ENCODE assay signal across 21 cellular contexts in genomic region chr1:5425304-5425703, GRCh38.
"Had no signal": no experiment of that assay in that cellular context is flagged by ENCODE, and none has a peak within 500 bp of the region (broad histone marks: within the 10 kb centered on the region; RNA-seq: fewer than 3 reads in every experiment).

No MANE protein-coding gene starts in this region.

- H3K9me3 ChIP-seq: body of pancreas, heart right ventricle, lower lobe of right lung, upper lobe of right lung had no signal

- H3K27ac ChIP-seq: body of pancreas, heart right ventricle, lower lobe of right lung, parathyroid adenoma, upper lobe of right lung had no signal

- H3K4me3 ChIP-seq: body of pancreas, heart right ventricle, lower lobe of right lung, upper lobe of right lung had no signal

- H3K36me3 Mint-ChIP-seq: activated CD4-positive, alpha-beta memory T cell treated with anti-CD3 and anti-CD28 coated beads for 36 hours had no signal

- ATAC-seq: activated naive CD8-positive, alpha-beta T cell treated with anti-CD3 and anti-CD28 coated beads, Interleukin-2, amount 50 U/mL, for 24 hours; activated T-cell treated with anti-CD3 and anti-CD28 coated beads, Interleukin-2, amount 50 U/mL, for 72 hours; body of pancreas; heart right ventricle; left lobe of liver; lower lobe of right lung; naive thymus-derived CD4-positive, alpha-beta T cell; stimulated activated naive CD8-positive, alpha-beta T cell treated with anti-CD3 and anti-CD28 coated beads, Interleukin-15, Interleukin-2, amounts not matched to agents 100 U/mL and 50 U/mL, for 24 hours; upper lobe of right lung had no signal

- H3K36me3 ChIP-seq: heart right ventricle, lower lobe of right lung, upper lobe of right lung had no signal

- H3K27ac Mint-ChIP-seq: activated CD4-positive, alpha-beta memory T cell treated with anti-CD3 and anti-CD28 coated beads for 36 hours; activated naive CD8-positive, alpha-beta T cell treated with anti-CD3 and anti-CD28 coated beads, Interleukin-2, amount 50 U/mL, for 24 hours; activated T-cell treated with anti-CD3 and anti-CD28 coated beads, Interleukin-2, amount 50 U/mL, for 72 hours had no signal

- H2AFZ ChIP-seq: parathyroid adenoma had no signal

- H3K9me3 Mint-ChIP-seq: activated CD4-positive, alpha-beta memory T cell treated with anti-CD3 and anti-CD28 coated beads for 36 hours; activated naive CD8-positive, alpha-beta T cell treated with anti-CD3 and anti-CD28 coated beads, Interleukin-2, amount 50 U/mL, for 24 hours; activated T-cell treated with anti-CD3 and anti-CD28 coated beads, Interleukin-2, amount 50 U/mL, for 72 hours; naive thymus-derived CD4-positive, alpha-beta T cell had no signal

- H3K4me3 Mint-ChIP-seq: activated CD4-positive, alpha-beta memory T cell treated with anti-CD3 and anti-CD28 coated beads for 36 hours; activated naive CD8-positive, alpha-beta T cell treated with anti-CD3 and anti-CD28 coated beads, Interleukin-2, amount 50 U/mL, for 24 hours; activated T-cell treated with anti-CD3 and anti-CD28 coated beads, Interleukin-2, amount 50 U/mL, for 72 hours had no signal

- H3K79me2 ChIP-seq: parathyroid adenoma had no signal

- H3K9ac ChIP-seq: parathyroid adenoma had no signal

- DNase-seq: activated CD4-positive, alpha-beta memory T cell treated with anti-CD3 and anti-CD28 coated beads for 36 hours; activated CD4-positive, alpha-beta T cell treated with anti-CD3 and anti-CD28 coated beads for 48 hours; activated effector memory CD4-positive, alpha-beta T cell treated with anti-CD3 and anti-CD28 coated beads, Interleukin-2, amount 50 U/mL, for 16 hours; activated naive CD4-positive, alpha-beta T cell treated with anti-CD3 and anti-CD28 coated beads, Interleukin-2, amount 50 U/mL, for 16 hours; activated naive CD8-positive, alpha-beta T cell treated with anti-CD3 and anti-CD28 coated beads, Interleukin-2, amount 50 U/mL, for 24 hours; activated T-cell treated with anti-CD3 and anti-CD28 coated beads, Interleukin-2, amount 50 U/mL, for 72 hours; body of pancreas; caudate nucleus; dermis blood vessel endothelial cell; effector CD8-positive, alpha-beta T cell; erythroblast; foreskin fibroblast; heart right ventricle; lower lobe of right lung; naive thymus-derived CD4-positive, alpha-beta T cell; stimulated activated CD4-positive, alpha-beta T cell treated with anti-CD3 and anti-CD28 coated beads, Interleukin-12 subunit alpha, Interleukin-12 subunit beta, amount 100 ng/mL, for 4 hours; stimulated activated CD4-positive, alpha-beta T cell treated with anti-CD3 and anti-CD28 coated beads, Interleukin-4, amount 100 ng/mL, for 4 hours; stimulated activated naive CD8-positive, alpha-beta T cell treated with anti-CD3 and anti-CD28 coated beads, Interleukin-15, Interleukin-2, amounts not matched to agents 100 U/mL and 50 U/mL, for 24 hours; upper lobe of right lung had no signal

- H3K4me1 ChIP-seq: parathyroid adenoma, upper lobe of right lung had no signal
